ENCODE assay signal across 1 cellular context in genomic region chr22:37658133-37659065, GRCh38.
A peak's percentile ranks its signal among the peaks of the same experiment; 100 is the strongest.
TF ChIP-seq lines count a peak whose summit lies in the region.

A gene with protein sequence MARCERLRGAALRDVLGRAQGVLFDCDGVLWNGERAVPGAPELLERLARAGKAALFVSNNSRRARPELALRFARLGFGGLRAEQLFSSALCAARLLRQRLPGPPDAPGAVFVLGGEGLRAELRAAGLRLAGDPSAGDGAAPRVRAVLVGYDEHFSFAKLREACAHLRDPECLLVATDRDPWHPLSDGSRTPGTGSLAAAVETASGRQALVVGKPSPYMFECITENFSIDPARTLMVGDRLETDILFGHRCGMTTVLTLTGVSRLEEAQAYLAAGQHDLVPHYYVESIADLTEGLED (plus strand): TSS chr22:37658723. CDS start chr22:37658783, 60 bp downstream.

TF ChIP-seq in GM23338, 12 proteins besides CTCF, POLR2A, EP300 and RAD21:
- no peak for TF ChIP-seq JUNB (IDR thresholded peaks at IDR 0.05; ENCODE audit: unreplicated experiment)
- TF ChIP-seq CREB1 (CRISPR knock-in tag; IDR thresholded peaks at IDR 0.05; ENCODE audit: low read depth): peak; percentile 90
- peak; percentile 76 for TF ChIP-seq POLR2AphosphoS5 (IDR thresholded peaks at IDR 0.05; ENCODE audit: low read depth)
